1 cellular context compared by ENCODE assay signal in genomic region chr9:734831-735511, GRCh38.
TF ChIP-seq lines count a peak whose summit lies in the region.

No MANE protein-coding gene starts in this region.

TF ChIP-seq in HepG2, 621 proteins besides CTCF, POLR2A, EP300 and RAD21 (continued from another document and continues in another):
- no peak for TF ChIP-seq HMGXB3 (CRISPR knock-in tag; IDR thresholded peaks at IDR 0.05; ENCODE audit: borderline replicate concordance)
- TF ChIP-seq ZNF883 (CRISPR knock-in tag; IDR thresholded peaks at IDR 0.05; ENCODE audit: not compliant biosample characterization): peak; percentile 24
- no peak for TF ChIP-seq REL (CRISPR knock-in tag; conservative IDR thresholded peaks at IDR 0.05)
- no peak for TF ChIP-seq IRX3 (CRISPR knock-in tag; IDR thresholded peaks at IDR 0.05; ENCODE audit: borderline replicate concordance, low read depth)
- no peak for TF ChIP-seq CHCHD3 (CRISPR knock-in tag; IDR thresholded peaks at IDR 0.05)
- TF ChIP-seq ZNF530 (CRISPR knock-in tag; IDR thresholded peaks at IDR 0.05; ENCODE audit: low read depth): no peak
- TF ChIP-seq, protein P1, sequence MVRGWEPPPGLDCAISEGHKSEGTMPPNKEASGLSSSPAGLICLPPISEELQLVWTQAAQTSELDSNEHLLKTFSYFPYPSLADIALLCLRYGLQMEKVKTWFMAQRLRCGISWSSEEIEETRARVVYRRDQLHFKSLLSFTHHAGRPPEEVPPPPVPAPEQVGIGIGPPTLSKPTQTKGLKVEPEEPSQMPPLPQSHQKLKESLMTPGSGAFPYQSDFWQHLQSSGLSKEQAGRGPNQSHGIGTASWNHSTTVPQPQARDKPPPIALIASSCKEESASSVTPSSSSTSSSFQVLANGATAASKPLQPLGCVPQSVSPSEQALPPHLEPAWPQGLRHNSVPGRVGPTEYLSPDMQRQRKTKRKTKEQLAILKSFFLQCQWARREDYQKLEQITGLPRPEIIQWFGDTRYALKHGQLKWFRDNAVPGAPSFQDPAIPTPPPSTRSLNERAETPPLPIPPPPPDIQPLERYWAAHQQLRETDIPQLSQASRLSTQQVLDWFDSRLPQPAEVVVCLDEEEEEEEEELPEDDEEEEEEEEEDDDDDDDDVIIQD (CRISPR knock-in tag; IDR thresholded peaks at IDR 0.05; ENCODE audit: low read depth): no peak
- TF ChIP-seq AGO1 (IDR thresholded peaks at IDR 0.05; ENCODE audit: low read depth, low read length, poor library complexity, severe bottlenecking): no peak
- no peak for TF ChIP-seq PHF8 (CRISPR knock-in tag; IDR thresholded peaks at IDR 0.05)
- no peak for TF ChIP-seq ZNF724P (CRISPR knock-in tag; IDR thresholded peaks at IDR 0.05; ENCODE audit: borderline replicate concordance)
- no peak for TF ChIP-seq ZNF773 (CRISPR knock-in tag; IDR thresholded peaks at IDR 0.05; ENCODE audit: borderline replicate concordance)
- no peak for TF ChIP-seq DMTF1 (CRISPR knock-in tag; IDR thresholded peaks at IDR 0.05)
- no peak for TF ChIP-seq MTA1 (CRISPR knock-in tag; IDR thresholded peaks at IDR 0.05; ENCODE audit: borderline replicate concordance)
- TF ChIP-seq ZNF672 (CRISPR knock-in tag; IDR thresholded peaks at IDR 0.05): no peak
- TF ChIP-seq ETV5 (CRISPR knock-in tag; IDR thresholded peaks at IDR 0.05; ENCODE audit: borderline replicate concordance): no peak
- TF ChIP-seq ZNF264 (CRISPR knock-in tag; IDR thresholded peaks at IDR 0.05): no peak
- TF ChIP-seq NR2F1 (CRISPR knock-in tag; IDR thresholded peaks at IDR 0.05): peak in 1 of 2 experiments; percentile 67; a peak in 3 of 4 replicates
- no peak for TF ChIP-seq HIVEP1 (CRISPR knock-in tag; IDR thresholded peaks at IDR 0.05)
- TF ChIP-seq ZFP36L1 (CRISPR knock-in tag; IDR thresholded peaks at IDR 0.05): no peak
- peak; percentile 63 for TF ChIP-seq HDAC2 (CRISPR knock-in tag; IDR thresholded peaks at IDR 0.05)
- no peak for TF ChIP-seq ZNF549 (CRISPR knock-in tag; IDR thresholded peaks at IDR 0.05)
- TF ChIP-seq HCFC1 (IDR thresholded peaks at IDR 0.05; ENCODE audit: low read depth, low read length): no peak
- TF ChIP-seq PRDM4 (CRISPR knock-in tag; IDR thresholded peaks at IDR 0.05; ENCODE audit: borderline replicate concordance): no peak
- TF ChIP-seq FOSL1 (CRISPR knock-in tag; IDR thresholded peaks at IDR 0.05; ENCODE audit: borderline replicate concordance): no peak; the same call in 1 of the 2 replicates
- no peak for TF ChIP-seq ZMYM3 (CRISPR knock-in tag; IDR thresholded peaks at IDR 0.05)
- no peak for TF ChIP-seq NFYC (CRISPR knock-in tag; IDR thresholded peaks at IDR 0.05)
- TF ChIP-seq, protein P2, sequence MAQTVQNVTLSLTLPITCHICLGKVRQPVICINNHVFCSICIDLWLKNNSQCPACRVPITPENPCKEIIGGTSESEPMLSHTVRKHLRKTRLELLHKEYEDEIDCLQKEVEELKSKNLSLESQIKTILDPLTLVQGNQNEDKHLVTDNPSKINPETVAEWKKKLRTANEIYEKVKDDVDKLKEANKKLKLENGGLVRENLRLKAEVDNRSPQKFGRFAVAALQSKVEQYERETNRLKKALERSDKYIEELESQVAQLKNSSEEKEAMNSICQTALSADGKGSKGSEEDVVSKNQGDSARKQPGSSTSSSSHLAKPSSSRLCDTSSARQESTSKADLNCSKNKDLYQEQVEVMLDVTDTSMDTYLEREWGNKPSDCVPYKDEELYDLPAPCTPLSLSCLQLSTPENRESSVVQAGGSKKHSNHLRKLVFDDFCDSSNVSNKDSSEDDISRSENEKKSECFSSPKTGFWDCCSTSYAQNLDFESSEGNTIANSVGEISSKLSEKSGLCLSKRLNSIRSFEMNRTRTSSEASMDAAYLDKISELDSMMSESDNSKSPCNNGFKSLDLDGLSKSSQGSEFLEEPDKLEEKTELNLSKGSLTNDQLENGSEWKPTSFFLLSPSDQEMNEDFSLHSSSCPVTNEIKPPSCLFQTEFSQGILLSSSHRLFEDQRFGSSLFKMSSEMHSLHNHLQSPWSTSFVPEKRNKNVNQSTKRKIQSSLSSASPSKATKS (CRISPR knock-in tag; IDR thresholded peaks at IDR 0.05): no peak
- no peak for TF ChIP-seq RFX5 (IDR thresholded peaks at IDR 0.05; ENCODE audit: low read depth, low read length)
- TF ChIP-seq, protein P3, sequence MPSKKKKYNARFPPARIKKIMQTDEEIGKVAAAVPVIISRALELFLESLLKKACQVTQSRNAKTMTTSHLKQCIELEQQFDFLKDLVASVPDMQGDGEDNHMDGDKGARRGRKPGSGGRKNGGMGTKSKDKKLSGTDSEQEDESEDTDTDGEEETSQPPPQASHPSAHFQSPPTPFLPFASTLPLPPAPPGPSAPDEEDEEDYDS (CRISPR knock-in tag; IDR thresholded peaks at IDR 0.05): no peak
- TF ChIP-seq SP1 (IDR thresholded peaks at IDR 0.05): no peak
- TF ChIP-seq SP1 (CRISPR knock-in tag; IDR thresholded peaks at IDR 0.05): no peak
- no peak for TF ChIP-seq TSC22D2 (CRISPR knock-in tag; IDR thresholded peaks at IDR 0.05; ENCODE audit: borderline replicate concordance)
- TF ChIP-seq DZIP1 (CRISPR knock-in tag; IDR thresholded peaks at IDR 0.05): no peak
- TF ChIP-seq ZNF136 (CRISPR knock-in tag; IDR thresholded peaks at IDR 0.05; ENCODE audit: low read depth): no peak; the same call in 1 of the 2 replicates
- TF ChIP-seq EHMT2 (IDR thresholded peaks at IDR 0.05; ENCODE audit: borderline replicate concordance, low read depth, low read length): no peak
- TF ChIP-seq, protein P4, sequence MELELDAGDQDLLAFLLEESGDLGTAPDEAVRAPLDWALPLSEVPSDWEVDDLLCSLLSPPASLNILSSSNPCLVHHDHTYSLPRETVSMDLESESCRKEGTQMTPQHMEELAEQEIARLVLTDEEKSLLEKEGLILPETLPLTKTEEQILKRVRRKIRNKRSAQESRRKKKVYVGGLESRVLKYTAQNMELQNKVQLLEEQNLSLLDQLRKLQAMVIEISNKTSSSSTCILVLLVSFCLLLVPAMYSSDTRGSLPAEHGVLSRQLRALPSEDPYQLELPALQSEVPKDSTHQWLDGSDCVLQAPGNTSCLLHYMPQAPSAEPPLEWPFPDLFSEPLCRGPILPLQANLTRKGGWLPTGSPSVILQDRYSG (CRISPR knock-in tag; IDR thresholded peaks at IDR 0.05): no peak
